Comparison of ENCODE assay signal across 8 cellular contexts in the genomic region with DNA sequence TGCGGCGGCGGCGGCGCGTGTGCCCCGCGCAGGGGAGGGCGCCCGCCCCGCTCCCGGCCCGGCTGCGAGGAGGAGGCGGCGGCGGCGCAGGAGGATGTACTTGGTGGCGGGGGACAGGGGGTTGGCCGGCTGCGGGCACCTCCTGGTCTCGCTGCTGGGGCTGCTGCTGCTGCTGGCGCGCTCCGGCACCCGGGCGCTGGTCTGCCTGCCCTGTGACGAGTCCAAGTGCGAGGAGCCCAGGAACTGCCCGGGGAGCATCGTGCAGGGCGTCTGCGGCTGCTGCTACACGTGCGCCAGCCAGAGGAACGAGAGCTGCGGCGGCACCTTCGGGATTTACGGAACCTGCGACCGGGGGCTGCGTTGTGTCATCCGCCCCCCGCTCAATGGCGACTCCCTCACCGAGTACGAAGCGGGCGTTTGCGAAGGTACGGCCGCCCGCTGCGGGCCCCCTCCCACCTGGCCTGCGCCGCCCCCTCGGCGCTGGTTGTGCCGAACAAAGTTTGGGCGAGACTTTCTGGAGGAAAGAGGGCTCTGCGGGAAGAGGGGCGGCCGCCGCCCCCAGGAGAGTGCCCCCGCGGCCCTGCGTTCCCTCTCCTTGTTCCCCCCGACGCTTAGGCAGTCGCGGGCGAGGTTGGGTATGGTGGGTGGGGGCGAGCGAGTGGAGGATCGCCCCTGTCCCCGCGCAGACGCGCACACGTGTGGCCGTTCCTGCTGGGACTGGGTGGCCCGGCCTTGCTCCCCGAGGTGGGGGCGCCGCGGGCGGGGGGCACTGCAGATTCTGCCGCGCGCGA. TPM values are rescaled to one million over a fixed set of nuclear protein-coding genes. Genes with fewer than 3 reads are reported as not detected.
DNase-seq lines count a peak whose midpoint lies in the region; ATAC-seq and TF ChIP-seq lines count a peak whose summit lies in the region.

No MANE protein-coding gene starts in this region.

- no peak for TF ChIP-seq EP300 in gastroesophageal sphincter (IDR thresholded peaks at IDR 0.05)

- intact Hi-C loops in activated T-helper 1 cell treated with anti-CD3 and anti-CD28 coated beads, Interleukin-12 subunit alpha, Interleukin-12 subunit beta, Interleukin-2, Interleukin-4 antibody, amounts not matched to agents 30 ng/mL and 10 ng/mL and 1 ng/mL, durations not matched to agents 14 hours and 24 hours and 36 hours (cut with micrococcal nuclease), result loop anchor here (1.0 to 5.0 kb wide), 7 partner anchors 46 to 728 kb away; a partner anchor contains a TSS

- in situ Hi-C loops in G401 (cut with HindIII; ENCODE audit: low sequenced_read_pairs), result no loop called here

- peaks cover 69% of the 10 kb centered on the region for H3K27me3 Mint-ChIP-seq in activated T-helper 1 cell treated with anti-CD3 and anti-CD28 coated beads, Interleukin-12 subunit alpha, Interleukin-12 subunit beta, Interleukin-2, Interleukin-4 antibody, amounts not matched to agents 30 ng/mL and 10 ng/mL and 1 ng/mL, durations not matched to agents 14 hours and 24 hours and 36 hours (ENCODE audit: insufficient read depth)
- H3K27me3 Mint-ChIP-seq in osteocyte (ENCODE audit: unreplicated experiment), result no peaks in the 10 kb centered on the region

- peak; percentile 29 for DNase-seq in G401 (ENCODE audit: low spot score)
- DNase-seq in M059J (ENCODE audit: low read depth), result peak; percentile 46
- DNase-seq in activated T-helper 1 cell treated with anti-CD3 and anti-CD28 coated beads, Interleukin-12 subunit alpha, Interleukin-12 subunit beta, Interleukin-2, Interleukin-4 antibody, amounts not matched to agents 30 ng/mL and 10 ng/mL and 1 ng/mL, durations not matched to agents 14 hours and 24 hours and 36 hours (ENCODE audit: low spot score), result peak; percentile 21
- peak; percentile 86 for DNase-seq in osteocyte (ENCODE audit: extremely low spot score, unreplicated experiment)
- DNase-seq in omental fat pad (ENCODE audit: low spot score), result no peak

- peak overlapping the region; percentile 15 for H3K27ac Mint-ChIP-seq in activated T-helper 1 cell treated with anti-CD3 and anti-CD28 coated beads, Interleukin-12 subunit alpha, Interleukin-12 subunit beta, Interleukin-2, Interleukin-4 antibody, amounts not matched to agents 30 ng/mL and 10 ng/mL and 1 ng/mL, durations not matched to agents 14 hours and 24 hours and 36 hours
- H3K27ac Mint-ChIP-seq in osteocyte (ENCODE audit: unreplicated experiment), result peak overlapping the region; percentile 72

- 0% methylated on average over 1 of the region's 92 CpGs; no CpG with 5 or more reads in 1 of the 2 donors for WGBS in gastroesophageal sphincter (ENCODE audit: low coverage in 1 of 2), 2 donors

- H3K4me1 ChIP-seq in gastroesophageal sphincter, result peaks cover 0 to 71% (median 15%) of the 10 kb centered on the region in 3 donors

- no peaks in the 10 kb centered on the region for H3K9me3 ChIP-seq in gastroesophageal sphincter

- H3K9me3 Mint-ChIP-seq in activated T-helper 1 cell treated with anti-CD3 and anti-CD28 coated beads, Interleukin-12 subunit alpha, Interleukin-12 subunit beta, Interleukin-2, Interleukin-4 antibody, amounts not matched to agents 30 ng/mL and 10 ng/mL and 1 ng/mL, durations not matched to agents 14 hours and 24 hours and 36 hours, result no peaks in the 10 kb centered on the region
- no peaks in the 10 kb centered on the region for H3K9me3 Mint-ChIP-seq in osteocyte (ENCODE audit: unreplicated experiment)

- H3K36me3 Mint-ChIP-seq in activated T-helper 1 cell treated with anti-CD3 and anti-CD28 coated beads, Interleukin-12 subunit alpha, Interleukin-12 subunit beta, Interleukin-2, Interleukin-4 antibody, amounts not matched to agents 30 ng/mL and 10 ng/mL and 1 ng/mL, durations not matched to agents 14 hours and 24 hours and 36 hours (ENCODE audit: low read depth), result no peaks in the 10 kb centered on the region
- H3K36me3 Mint-ChIP-seq in osteocyte (ENCODE audit: unreplicated experiment), result peaks cover 4% of the 10 kb centered on the region

- peaks cover 44% of the 10 kb centered on the region for H3K4me1 Mint-ChIP-seq in activated T-helper 1 cell treated with anti-CD3 and anti-CD28 coated beads, Interleukin-12 subunit alpha, Interleukin-12 subunit beta, Interleukin-2, Interleukin-4 antibody, amounts not matched to agents 30 ng/mL and 10 ng/mL and 1 ng/mL, durations not matched to agents 14 hours and 24 hours and 36 hours (ENCODE audit: low read depth)
- peaks cover 59% of the 10 kb centered on the region for H3K4me1 Mint-ChIP-seq in osteocyte (ENCODE audit: unreplicated experiment)

- H3K4me3 ChIP-seq in gastroesophageal sphincter, result peak overlapping the region; percentile 72 to 95

- no peak for TF ChIP-seq POLR2A in gastroesophageal sphincter (IDR thresholded peaks at IDR 0.05)

- peak; percentile 21 for ATAC-seq in GM21717 (IDR thresholded peaks at IDR 0.05; ENCODE audit: unreplicated experiment)
- ATAC-seq in gastroesophageal sphincter, result peak; percentile 17
- ATAC-seq in GM18858 (IDR thresholded peaks at IDR 0.05; ENCODE audit: unreplicated experiment), result no peak
- ATAC-seq in omental fat pad (ENCODE audit: low FRiP score), result no peak

- no peaks in the 10 kb centered on the region for H3K27me3 ChIP-seq in gastroesophageal sphincter

- no peaks in the 10 kb centered on the region for H3K36me3 ChIP-seq in gastroesophageal sphincter

- TF ChIP-seq CTCF in gastroesophageal sphincter (IDR thresholded peaks at IDR 0.05), result peak in 1 of 4 experiments; percentile 12
- TF ChIP-seq CTCF in osteocyte (IDR thresholded peaks at IDR 0.05), result no peak
- no peak for TF ChIP-seq CTCF in omental fat pad (IDR thresholded peaks at IDR 0.05)

- peak overlapping the region; percentile 91 to 96 (median 92) for H3K27ac ChIP-seq in gastroesophageal sphincter

- peak overlapping the region; percentile 80 for H3K4me3 Mint-ChIP-seq in activated T-helper 1 cell treated with anti-CD3 and anti-CD28 coated beads, Interleukin-12 subunit alpha, Interleukin-12 subunit beta, Interleukin-2, Interleukin-4 antibody, amounts not matched to agents 30 ng/mL and 10 ng/mL and 1 ng/mL, durations not matched to agents 14 hours and 24 hours and 36 hours
- peak overlapping the region; percentile 94 for H3K4me3 Mint-ChIP-seq in osteocyte (ENCODE audit: unreplicated experiment)

RNA-seq across cellular contexts. Expression of a gene that starts 0.8 kb away (rescaled TPM):
- total RNA-seq in G401 (2014; rRNA removed; shearing (Covaris generic)), result 32.1 and 43.4 TPM in 2 replicates
- 98.2 and 186 TPM in 2 replicates for total RNA-seq in M059J (2014; rRNA removed; shearing (Covaris generic))
- total RNA-seq in activated T-helper 1 cell treated with anti-CD3 and anti-CD28 coated beads, Interleukin-12 subunit alpha, Interleukin-12 subunit beta, Interleukin-2, Interleukin-4 antibody, amounts not matched to agents 30 ng/mL and 10 ng/mL and 1 ng/mL, durations not matched to agents 14 hours and 24 hours and 36 hours, result 15.3 and 17.6 TPM in 2 replicates
- total RNA-seq in gastroesophageal sphincter, result 100 to 1,000 TPM; 150 to 342 (median 203) TPM
- 167 and 194 TPM in 2 replicates for total RNA-seq in osteocyte
- total RNA-seq in omental fat pad, result 100 to 1,000 TPM; 229 to 252 (median 233) TPM

Comparison
In these comparisons a context has a peak if more than half of its experiments do, and no peak if none do; other contexts are left out.
1. ATAC-seq: peak in GM21717 (single experiment) and gastroesophageal sphincter (single experiment); none in GM18858 (single experiment) and omental fat pad (single experiment).